8 cellular contexts compared by ENCODE assay signal in the genomic region with DNA sequence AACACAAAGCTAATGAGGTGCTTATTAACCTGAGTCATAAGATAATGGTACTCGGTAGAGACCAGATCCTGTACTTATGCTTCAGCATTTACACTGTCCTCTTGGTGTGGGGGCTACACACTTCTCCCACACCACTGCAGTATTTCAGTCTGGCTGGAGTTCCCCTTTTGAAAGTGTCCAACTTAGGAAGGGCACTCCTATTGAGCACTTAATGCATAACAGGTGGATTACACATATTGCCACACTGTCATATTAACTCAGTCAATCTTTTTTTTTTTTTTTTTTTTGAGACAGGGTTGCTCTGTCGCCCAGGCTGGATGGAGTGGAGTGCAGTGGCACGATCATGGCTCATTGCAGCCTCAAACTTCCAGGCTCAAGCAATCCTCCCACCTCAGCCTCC. TPM values are rescaled to one million over a fixed set of nuclear protein-coding genes. Genes with fewer than 3 reads are reported as not detected.
DNase-seq lines count a peak whose midpoint lies in the region; ATAC-seq and TF ChIP-seq lines count a peak whose summit lies in the region.

No MANE protein-coding gene starts in this region.

- peaks cover 3% of the 10 kb centered on the region for H4K20me1 ChIP-seq in osteoblast (ENCODE audit: insufficient read depth, low read length)

- H3K79me2 ChIP-seq in osteoblast (ENCODE audit: insufficient read depth, low read length), result peaks cover 27% of the 10 kb centered on the region

- ATAC-seq in activated CD8-positive, alpha-beta T cell treated with anti-CD3 and anti-CD28 coated beads, Interleukin-2, amount 10 ng/mL, durations not matched to agents 7 days and 5 days, result peak; percentile 54
- ATAC-seq in HG03469 (IDR thresholded peaks at IDR 0.05; ENCODE audit: unreplicated experiment) (no peak), GM18861 (IDR thresholded peaks at IDR 0.05; ENCODE audit: unreplicated experiment) (no peak)

- H3K4me2 ChIP-seq in osteoblast (ENCODE audit: insufficient read depth, low read length), result peak overlapping the region; percentile 98

- no peak for TF ChIP-seq CTCF in osteoblast (IDR thresholded peaks at IDR 0.05; ENCODE audit: extremely low read depth, low read depth, low read length)

- H3K36me3 ChIP-seq in osteoblast (ENCODE audit: insufficient read depth, low read length), result peaks cover 42% of the 10 kb centered on the region

- peaks cover 37% of the 10 kb centered on the region for H3K4me1 Mint-ChIP-seq in activated CD8-positive, alpha-beta T cell treated with anti-CD3 and anti-CD28 coated beads, Interleukin-2, amount 10 ng/mL, durations not matched to agents 7 days and 5 days (ENCODE audit: low read depth)

- H3K36me3 Mint-ChIP-seq in activated CD8-positive, alpha-beta T cell treated with anti-CD3 and anti-CD28 coated beads, Interleukin-2, amount 10 ng/mL, durations not matched to agents 7 days and 5 days (ENCODE audit: low read depth), result peaks cover 40% of the 10 kb centered on the region

- H3K4me1 ChIP-seq in osteoblast (ENCODE audit: insufficient read depth, low read length), result peaks cover 14% of the 10 kb centered on the region

- no peaks in the 10 kb centered on the region for H3K27me3 Mint-ChIP-seq in activated CD8-positive, alpha-beta T cell treated with anti-CD3 and anti-CD28 coated beads, Interleukin-2, amount 10 ng/mL, durations not matched to agents 7 days and 5 days (ENCODE audit: low read depth)

- DNase-seq in NCI-H1105 treated with DMSO at 0.1 percent for 48 hours (lab: John Stamatoyannopoulos, UW), result peak; percentile 8
- DNase-seq in NCI-H1105 (lab: John Stamatoyannopoulos, UW), result no peak
- peak; percentile 76 to 89 for DNase-seq in Kasumi-1 (lab: John Stamatoyannopoulos, UW)
- no peak for DNase-seq in activated CD8-positive, alpha-beta T cell treated with anti-CD3 and anti-CD28 coated beads, Interleukin-2, amount 10 ng/mL, durations not matched to agents 7 days and 5 days
- no peak for DNase-seq in osteoblast (ENCODE audit: insufficient read length, low spot score, missing footprints)
- DNase-seq in AG08396 (ENCODE audit: low spot score), result no peak

- H2AFZ ChIP-seq in osteoblast (ENCODE audit: low read length), result no peak overlapping the region

- no peaks in the 10 kb centered on the region for H3K27me3 ChIP-seq in osteoblast (ENCODE audit: insufficient read depth, low read length)

- CTCF ChIA-PET in activated CD8-positive, alpha-beta T cell treated with anti-CD3 and anti-CD28 coated beads, Interleukin-2, amount 10 ng/mL, durations not matched to agents 7 days and 5 days (lab: Charles Lee), result interaction anchor here (0.7 to 4.0 kb wide), 12 partner anchors 9 to 214 kb away, joined by 3 to 19 read pairs (median 6); a partner anchor contains a TSS

- no peak overlapping the region for H3K27ac ChIP-seq in osteoblast (ENCODE audit: low read depth, low read length)

- peak overlapping the region; percentile 98 for H3K4me3 Mint-ChIP-seq in activated CD8-positive, alpha-beta T cell treated with anti-CD3 and anti-CD28 coated beads, Interleukin-2, amount 10 ng/mL, durations not matched to agents 7 days and 5 days

- H3K9me3 ChIP-seq in osteoblast (ENCODE audit: low read depth, low read length), result no peaks in the 10 kb centered on the region

- H3K9me3 Mint-ChIP-seq in activated CD8-positive, alpha-beta T cell treated with anti-CD3 and anti-CD28 coated beads, Interleukin-2, amount 10 ng/mL, durations not matched to agents 7 days and 5 days (ENCODE audit: insufficient read depth), result no peaks in the 10 kb centered on the region

- no peak overlapping the region for H3K27ac Mint-ChIP-seq in activated CD8-positive, alpha-beta T cell treated with anti-CD3 and anti-CD28 coated beads, Interleukin-2, amount 10 ng/mL, durations not matched to agents 7 days and 5 days

- POLR2A ChIA-PET in activated CD8-positive, alpha-beta T cell treated with anti-CD3 and anti-CD28 coated beads, Interleukin-2, amount 10 ng/mL, durations not matched to agents 7 days and 5 days (lab: Charles Lee), result interaction anchor here (0.6 to 3.2 kb wide), 7 partner anchors 8 to 294 kb away, joined by 3 to 17 read pairs (median 5); a partner anchor contains a TSS

- H3K4me3 ChIP-seq in osteoblast (ENCODE audit: insufficient read depth, low read length), result no peak overlapping the region

RNA-seq across cellular contexts. Expression of a gene that starts 1.5 kb away (rescaled TPM):
- 10 to 100 TPM; 43.9 to 44.7 TPM for total RNA-seq in activated CD8-positive, alpha-beta T cell treated with anti-CD3 and anti-CD28 coated beads, Interleukin-2, amount 10 ng/mL, durations not matched to agents 7 days and 5 days
- total RNA-seq in osteoblast, result 8.0 and 11.2 TPM in 2 replicates

RNA-seq across cellular contexts. Expression of a gene that starts 8.2 kb away (rescaled TPM):
- total RNA-seq in activated CD8-positive, alpha-beta T cell treated with anti-CD3 and anti-CD28 coated beads, Interleukin-2, amount 10 ng/mL, durations not matched to agents 7 days and 5 days, result 10 to 100 TPM; 54.3 to 60.3 TPM
- total RNA-seq in osteoblast, result 54.8 and 63.7 TPM in 2 replicates

RNA-seq across cellular contexts. Expression of a gene that starts 19.4 kb away (rescaled TPM):
- not detected for total RNA-seq in activated CD8-positive, alpha-beta T cell treated with anti-CD3 and anti-CD28 coated beads, Interleukin-2, amount 10 ng/mL, durations not matched to agents 7 days and 5 days
- total RNA-seq in osteoblast, result not detected in 2 replicates

RNA-seq across cellular contexts. Expression of a gene that starts 20.3 kb away (rescaled TPM):
- total RNA-seq in activated CD8-positive, alpha-beta T cell treated with anti-CD3 and anti-CD28 coated beads, Interleukin-2, amount 10 ng/mL, durations not matched to agents 7 days and 5 days, result 10 to 100 TPM; 18.6 to 19.7 TPM
- total RNA-seq in osteoblast, result not detected in 2 replicates

RNA-seq across cellular contexts. Expression of a gene that starts 27.4 kb away (rescaled TPM):
- total RNA-seq in activated CD8-positive, alpha-beta T cell treated with anti-CD3 and anti-CD28 coated beads, Interleukin-2, amount 10 ng/mL, durations not matched to agents 7 days and 5 days, result 10 to 100 TPM; 28.6 to 31.0 TPM
- 2.9 and 3.5 TPM in 2 replicates for total RNA-seq in osteoblast

Comparison
In these comparisons a context has a peak if more than half of its experiments do, and no peak if none do; other contexts are left out.
1. DNase-seq: peak in NCI-H1105 treated with DMSO at 0.1 percent for 48 hours (single experiment) and Kasumi-1 (2 of 2); none in NCI-H1105 (single experiment), activated CD8-positive, alpha-beta T cell treated with anti-CD3 and anti-CD28 coated beads, Interleukin-2, amount 10 ng/mL, durations not matched to agents 7 days and 5 days (single experiment), osteoblast (single experiment) and AG08396 (single experiment).